Comparison of ENCODE assay signal across 8 cellular contexts in the genomic region with DNA sequence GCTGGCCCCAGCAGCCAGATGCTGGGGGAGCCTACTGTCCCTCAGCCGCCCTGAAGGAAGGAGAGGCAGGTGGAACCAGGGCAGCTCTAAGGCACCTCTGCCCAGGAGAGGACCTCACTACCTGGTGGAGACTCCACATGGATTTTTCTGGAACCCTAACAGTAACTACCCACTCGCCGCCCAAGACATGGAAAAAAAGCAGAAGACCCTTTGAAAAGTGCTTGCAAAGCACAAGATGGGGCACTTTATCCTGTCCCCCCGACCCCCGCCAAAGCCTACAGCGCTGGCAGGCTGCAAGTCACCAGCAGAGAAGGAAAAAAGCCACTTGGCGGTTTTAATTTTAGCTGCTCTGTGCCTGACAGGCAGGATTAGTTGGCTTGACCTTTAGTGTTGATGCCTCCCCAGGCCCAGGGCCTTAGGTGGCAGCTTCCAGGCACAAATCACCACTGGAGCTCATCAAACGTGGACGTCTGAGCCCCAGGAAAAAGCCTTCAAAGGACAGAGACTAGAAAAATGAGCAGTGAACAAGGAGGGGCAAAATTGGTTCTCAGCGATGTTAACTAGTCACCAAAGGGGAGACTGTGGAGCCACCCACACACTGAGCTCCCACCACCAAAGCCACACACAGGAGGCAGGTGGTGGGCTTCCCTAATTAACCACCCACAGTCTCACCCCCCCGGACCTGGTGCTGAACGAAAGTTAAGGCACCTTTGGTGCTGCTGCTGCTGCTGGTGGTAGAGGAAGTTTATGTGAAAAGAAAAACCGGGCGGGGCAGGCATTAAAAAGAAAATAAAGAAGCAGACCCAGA.
DNase-seq lines count a peak whose midpoint lies in the region; ATAC-seq and TF ChIP-seq lines count a peak whose summit lies in the region.

No MANE protein-coding gene starts in this region.

- CTCF ChIA-PET in HEK293T (lab: Yijun Ruan, JAX), result no interaction called here

- ATAC-seq in stimulated activated naive CD8-positive, alpha-beta T cell treated with anti-CD3 and anti-CD28 coated beads, Interleukin-15, Interleukin-2, amounts not matched to agents 100 U/mL and 50 U/mL, for 24 hours, result peak; percentile 32
- ATAC-seq in HG03457 (IDR thresholded peaks at IDR 0.05; ENCODE audit: unreplicated experiment) (no peak), HG03342 (IDR thresholded peaks at IDR 0.05; ENCODE audit: unreplicated experiment) (no peak)

- no peaks in the 10 kb centered on the region for H3K27me3 ChIP-seq in iPS-20b (ENCODE audit: insufficient read depth, low read length)

- DNase-seq in MV-4-11 (lab: John Stamatoyannopoulos, UW) (peak; percentile 16), GDM1 (lab: John Stamatoyannopoulos, UW) (no peak), HEK293T (ENCODE audit: extremely low spot score) (no peak)
- DNase-seq in activated effector memory CD4-positive, alpha-beta T cell treated with Interleukin-2 at 50 U/mL for 16 hours, result peak; percentile 51
- peak; percentile 47 for DNase-seq in stimulated activated naive CD8-positive, alpha-beta T cell treated with anti-CD3 and anti-CD28 coated beads, Interleukin-15, Interleukin-2, amounts not matched to agents 100 U/mL and 50 U/mL, for 24 hours

- peaks cover 49% of the 10 kb centered on the region; the same call in 1 of the 2 replicates for H3K4me1 ChIP-seq in iPS-20b (ENCODE audit: insufficient read depth, low read length)

- POLR2A ChIA-PET in HEK293T (lab: Yijun Ruan, JAX), result interaction anchor here (0.5 to 2.0 kb wide), 5 partner anchors 9 to 36 kb away, joined by 3 to 11 read pairs (median 3); a partner anchor contains a TSS

- H3K27ac ChIP-seq in iPS-20b (ENCODE audit: low read length), result peak overlapping the region; percentile 62

- H3K36me3 ChIP-seq in iPS-20b (ENCODE audit: insufficient read depth, low read depth, low read length), result peaks cover 61% of the 10 kb centered on the region

- H3K9me3 ChIP-seq in iPS-20b (ENCODE audit: insufficient read depth, low read depth, low read length), result no peaks in the 10 kb centered on the region

- H3K4me3 ChIP-seq in iPS-20b (ENCODE audit: low read length), result peak overlapping the region; percentile 35; the same call in 1 of the 2 replicates

- peak overlapping the region; percentile 60 for H3K9ac ChIP-seq in iPS-20b (ENCODE audit: low read depth, low read length)

TF ChIP-seq in HEK293T, 16 proteins besides CTCF, POLR2A, EP300 and RAD21:
- TF ChIP-seq ZNF384 (IDR thresholded peaks at IDR 0.05) (no peak), NFRKB (IDR thresholded peaks at IDR 0.05) (no peak), L3MBTL2 (conservative IDR thresholded peaks at IDR 0.05) (no peak), BHLHE40 (IDR thresholded peaks at IDR 0.05; ENCODE audit: borderline replicate concordance) (no peak), SP1 (IDR thresholded peaks at IDR 0.05) (no peak), CTBP1 (IDR thresholded peaks at IDR 0.05; ENCODE audit: borderline replicate concordance) (no peak), LEF1 (IDR thresholded peaks at IDR 0.05; ENCODE audit: borderline replicate concordance) (no peak), TARDBP (IDR thresholded peaks at IDR 0.05) (no peak), ARNT (IDR thresholded peaks at IDR 0.05) (no peak), HDGF (IDR thresholded peaks at IDR 0.05; ENCODE audit: borderline replicate concordance) (no peak), SUZ12 (IDR thresholded peaks at IDR 0.05) (no peak), FOXM1 (IDR thresholded peaks at IDR 0.05; ENCODE audit: borderline replicate concordance) (no peak), FOXA1 (IDR thresholded peaks at IDR 0.05) (no peak), FOXK2 (IDR thresholded peaks at IDR 0.05) (no peak), ELF4 (IDR thresholded peaks at IDR 0.05) (no peak)
- TF ChIP-seq, protein P1, sequence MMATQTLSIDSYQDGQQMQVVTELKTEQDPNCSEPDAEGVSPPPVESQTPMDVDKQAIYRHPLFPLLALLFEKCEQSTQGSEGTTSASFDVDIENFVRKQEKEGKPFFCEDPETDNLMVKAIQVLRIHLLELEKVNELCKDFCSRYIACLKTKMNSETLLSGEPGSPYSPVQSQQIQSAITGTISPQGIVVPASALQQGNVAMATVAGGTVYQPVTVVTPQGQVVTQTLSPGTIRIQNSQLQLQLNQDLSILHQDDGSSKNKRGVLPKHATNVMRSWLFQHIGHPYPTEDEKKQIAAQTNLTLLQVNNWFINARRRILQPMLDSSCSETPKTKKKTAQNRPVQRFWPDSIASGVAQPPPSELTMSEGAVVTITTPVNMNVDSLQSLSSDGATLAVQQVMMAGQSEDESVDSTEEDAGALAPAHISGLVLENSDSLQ (IDR thresholded peaks at IDR 0.05), result no peak

Comparison
In these comparisons a context has a peak if more than half of its experiments do, and no peak if none do; other contexts are left out.
1. DNase-seq: peak in MV-4-11 (single experiment), activated effector memory CD4-positive, alpha-beta T cell treated with Interleukin-2 at 50 U/mL for 16 hours (single experiment) and stimulated activated naive CD8-positive, alpha-beta T cell treated with anti-CD3 and anti-CD28 coated beads, Interleukin-15, Interleukin-2, amounts not matched to agents 100 U/mL and 50 U/mL, for 24 hours (single experiment); none in GDM1 (single experiment) and HEK293T (single experiment).